1 cellular context compared by ENCODE assay signal in the genomic region with DNA sequence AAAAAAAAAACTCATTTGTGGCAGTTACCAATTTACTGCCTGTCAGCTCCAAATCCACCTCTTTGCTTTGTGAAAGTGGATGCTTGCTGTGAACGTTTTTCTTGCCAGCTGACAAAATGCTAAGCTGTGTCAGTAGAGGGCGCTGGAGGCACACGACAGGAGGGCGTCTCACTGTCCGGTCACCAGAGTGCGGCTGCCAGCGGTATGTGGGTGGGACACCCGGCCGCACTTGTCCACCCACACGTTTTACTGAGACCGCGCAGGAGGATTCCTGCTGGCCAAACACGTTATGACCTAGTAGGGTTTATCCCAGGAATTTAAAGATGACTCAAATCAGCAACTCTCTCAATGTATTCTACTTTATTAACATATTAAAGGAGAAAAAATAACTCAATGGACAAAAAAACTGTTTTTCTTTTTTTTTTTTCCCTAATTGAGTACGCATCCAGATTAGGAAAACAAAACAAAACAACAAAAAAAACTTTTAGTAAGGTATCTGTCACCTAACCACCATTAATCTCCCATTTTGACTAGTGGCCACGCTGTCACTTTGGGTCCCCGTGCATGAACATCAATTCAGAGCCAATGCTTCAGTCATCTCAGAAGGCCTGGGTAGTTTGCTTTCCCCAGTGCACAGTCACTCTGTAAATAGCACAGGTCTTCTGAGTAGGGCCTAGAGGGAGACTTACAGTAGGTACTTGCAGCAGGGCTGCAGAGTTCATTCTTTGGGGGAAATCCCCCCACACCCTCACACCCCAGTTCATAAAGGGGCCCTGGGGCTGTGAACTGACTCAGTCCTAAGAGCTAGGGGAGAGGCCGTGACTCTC.
TF ChIP-seq lines count a peak whose summit lies in the region.

No MANE protein-coding gene starts in this region.

TF ChIP-seq in H1, 55 proteins besides CTCF, POLR2A, EP300 and RAD21:
- TF ChIP-seq RNF2 (IDR thresholded peaks at IDR 0.05; ENCODE audit: borderline replicate concordance, low read depth, low read length, missing control alignments, poor library complexity, severe bottlenecking) (no peak), BACH1 (IDR thresholded peaks at IDR 0.05; ENCODE audit: low read length) (no peak; the same call in 1 of the 2 replicates), SUZ12 (IDR thresholded peaks at IDR 0.05; ENCODE audit: low read length) (no peak), TEAD4 (IDR thresholded peaks at IDR 0.05; ENCODE audit: low read depth, low read length) (peak; percentile 62; the same call in 1 of the 2 replicates), MAFK (IDR thresholded peaks at IDR 0.05; ENCODE audit: low read depth, low read length) (no peak; the same call in 1 of the 2 replicates), KDM4A (IDR thresholded peaks at IDR 0.05; ENCODE audit: low read depth, low read length, severe bottlenecking) (no peak), JUND (IDR thresholded peaks at IDR 0.05; ENCODE audit: low read length) (peak; percentile 62; the same call in 1 of the 2 replicates), EGR1 (IDR thresholded peaks at IDR 0.05; ENCODE audit: borderline replicate concordance, low read depth, low read length) (peak; percentile 87; the same call in 1 of the 2 replicates), CREB1 (IDR thresholded peaks at IDR 0.05) (peak; percentile 51; the same call in 1 of the 2 replicates)
